ENCODE assay signal across 9 cellular contexts in the genomic region with DNA sequence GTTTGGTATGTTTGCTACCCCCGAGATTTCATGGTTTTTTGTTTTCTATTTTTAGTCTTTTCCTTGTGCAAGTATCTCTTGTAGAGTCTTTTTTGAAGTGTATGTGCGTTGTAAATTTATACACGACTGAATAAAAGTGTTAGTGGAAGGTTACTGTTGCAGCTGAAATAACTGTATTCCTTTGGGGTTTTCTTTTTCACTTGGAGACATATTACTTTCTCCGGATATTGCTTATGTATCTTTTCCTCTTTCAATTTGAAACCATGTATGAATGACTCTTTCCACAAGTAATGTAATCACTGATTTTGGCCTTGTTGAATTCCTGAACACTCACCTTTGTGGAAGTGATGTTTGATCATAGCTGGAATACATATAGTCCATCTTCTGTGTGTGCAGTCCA. TPM values are rescaled to one million over a fixed set of nuclear protein-coding genes. Genes with fewer than 3 reads are reported as not detected.
DNase-seq lines count a peak whose midpoint lies in the region; ATAC-seq, FAIRE-seq and TF ChIP-seq lines count a peak whose summit lies in the region.
"Had no signal": no experiment of that assay in that cellular context is flagged by ENCODE, and none has a peak within 500 bp of the region (broad histone marks: within the 10 kb centered on the region; RNA-seq: fewer than 3 reads in every experiment).

No MANE protein-coding gene starts in this region.

- H3K27me3 ChIP-seq in Peyer's patch, result no peaks in the 10 kb centered on the region
- H3K27me3 ChIP-seq in esophagus muscularis mucosa, result no peaks in the 10 kb centered on the region
- H3K27me3 ChIP-seq: neutrophil had no signal

- H3K36me3 ChIP-seq in Peyer's patch (no peaks in the 10 kb centered on the region), esophagus muscularis mucosa (no peaks in the 10 kb centered on the region)
- H3K36me3 ChIP-seq: neutrophil had no signal

- no peak for FAIRE-seq in HTR-8/SVneo (lab: Jason Lieb, UNC)

- DNase-seq in Peyer's patch, result no peak
- no peak for DNase-seq in esophagus muscularis mucosa (ENCODE audit: extremely low spot score)
- DNase-seq in retinal pigment epithelial cell (ENCODE audit: low read depth), result no peak
- DNase-seq in DMS 273 (lab: John Stamatoyannopoulos, UW; ENCODE audit: unreplicated experiment), result no peak
- DNase-seq in stimulated activated naive CD4-positive, alpha-beta T cell treated with Interleukin-2 at 50 U/mL for 16 hours (lab: John Stamatoyannopoulos, UW), result no peak
- no peak for DNase-seq in HTR-8/SVneo (ENCODE audit: insufficient read length, low spot score)

- intact Hi-C loops in esophagus muscularis mucosa (cut with DNase I), result no loop called here

- no peak for TF ChIP-seq CTCF in GM12875 (IDR thresholded peaks at IDR 0.05; ENCODE audit: borderline replicate concordance, insufficient read depth, low read depth, low read length)
- TF ChIP-seq CTCF in Peyer's patch (IDR thresholded peaks at IDR 0.05), result no peak
- no peak for TF ChIP-seq CTCF in esophagus muscularis mucosa (IDR thresholded peaks at IDR 0.05)
- no peak for TF ChIP-seq CTCF in retinal pigment epithelial cell (conservative IDR thresholded peaks at IDR 0.05; ENCODE audit: low read depth, low read length)

- peaks cover 0 to 23% (median 9%) of the 10 kb centered on the region in 4 donors for H3K4me1 ChIP-seq in Peyer's patch
- H3K4me1 ChIP-seq in esophagus muscularis mucosa, result peaks cover 28 to 47% (median 41%) of the 10 kb centered on the region in 4 donors

- H3K9me3 ChIP-seq in Peyer's patch (no peaks in the 10 kb centered on the region), esophagus muscularis mucosa (no peaks in the 10 kb centered on the region)
- H3K9me3 ChIP-seq: neutrophil had no signal

- TF ChIP-seq EP300 in esophagus muscularis mucosa (IDR thresholded peaks at IDR 0.05), result no peak

- H3K4me3 ChIP-seq in GM12875 (ENCODE audit: low read depth, low read length) (peak overlapping the region; percentile 99), Peyer's patch (peak overlapping the region in 3 of 4 donors; percentile 96 to 99 (median 98)), esophagus muscularis mucosa (peak overlapping the region; percentile 77 to 97 (median 87)), retinal pigment epithelial cell (ENCODE audit: low read length) (peak overlapping the region; percentile 93)

- no peak for TF ChIP-seq POLR2A in Peyer's patch (IDR thresholded peaks at IDR 0.05)
- no peak for TF ChIP-seq POLR2A in esophagus muscularis mucosa (IDR thresholded peaks at IDR 0.05; ENCODE audit: low read depth)

- H3K27ac ChIP-seq in Peyer's patch (peak overlapping the region in 1 of 4 donors; percentile 94), esophagus muscularis mucosa (replicated peaks in 1 of 4) (peak overlapping the region; percentile 90 to 95 (median 94))

- 9% methylated on average over 4 of the region's 4 CpGs for WGBS in esophagus muscularis mucosa

- ATAC-seq in HG02885 (IDR thresholded peaks at IDR 0.05; ENCODE audit: poor library complexity, unreplicated experiment), result no peak

RNA-seq across cellular contexts. Expression of a gene that starts 1.0 kb away (rescaled TPM):
- total RNA-seq in Peyer's patch, result 10 to 100 TPM in 2 of 4 donors, 1 to 10 TPM in 2; 3.7 to 10.7 (median 8.3) TPM
- total RNA-seq in esophagus muscularis mucosa, result 10 to 100 TPM in 1 of 4 donors, 1 to 10 TPM in 3; 5.0 to 14.6 (median 8.3) TPM

RNA-seq across cellular contexts. Expression of a gene that starts 1.1 kb away (rescaled TPM):
- total RNA-seq in Peyer's patch (10 to 100 TPM; 10.5 to 33.0 (median 24.3) TPM), esophagus muscularis mucosa (10 to 100 TPM; 18.7 to 29.6 (median 23.4) TPM)
